Comparison of ENCODE assay signal across 8 cellular contexts in genomic region chr6:158026054-158026900, GRCh38. TPM values are rescaled to one million over a fixed set of nuclear protein-coding genes. Genes with fewer than 3 reads are reported as not detected.
DNase-seq lines count a peak whose midpoint lies in the region; FAIRE-seq and TF ChIP-seq lines count a peak whose summit lies in the region.

No MANE protein-coding gene starts in this region.

- H3K4me3 ChIP-seq in adipocyte (ENCODE audit: low read length) (peak overlapping the region; percentile 33), right atrium auricular region (peak overlapping the region in 1 of 2 donors; percentile 28), smooth muscle cell (no peak overlapping the region)

- TF ChIP-seq CTCF in right atrium auricular region (IDR thresholded peaks at IDR 0.05) = peak; percentile 33 to 73
- TF ChIP-seq CTCF in smooth muscle cell (IDR thresholded peaks at IDR 0.05; ENCODE audit: borderline replicate concordance, insufficient read depth, poor library complexity, severe bottlenecking) = peak; percentile 41

- H3K4me1 ChIP-seq in adipocyte (ENCODE audit: control insufficient read depth, insufficient read depth, low read length) (peaks cover 29% of the 10 kb centered on the region), right atrium auricular region (peaks cover 0 to 40% of the 10 kb centered on the region in 2 donors), smooth muscle cell (ENCODE audit: low read depth) (peaks cover 4% of the 10 kb centered on the region)

- no peaks in the 10 kb centered on the region for H3K79me2 ChIP-seq in smooth muscle cell (ENCODE audit: low read depth)

- no peak for TF ChIP-seq POLR2A in H54 (IDR thresholded peaks at IDR 0.05; ENCODE audit: low read depth, low read length)

- no peak for FAIRE-seq in H54 (lab: Jason Lieb, UNC)

- DNase-seq in GM03348 (ENCODE audit: low spot score) (peak; percentile 88), H54 (ENCODE audit: insufficient read length, low spot score) (peak; percentile 56), M059J (ENCODE audit: low read depth) (peak; percentile 100), SW480 (ENCODE audit: low spot score) (peak; percentile 60), adipocyte (ENCODE audit: low read depth) (peak; percentile 93), right atrium auricular region (ENCODE audit: low spot score) (peak; percentile 96), smooth muscle cell (lab: John Stamatoyannopoulos, UW; ENCODE audit: unreplicated experiment) (peak; percentile 64), retina (no peak)

- no peak overlapping the region for H2AFZ ChIP-seq in smooth muscle cell (ENCODE audit: low read depth)

- no peaks in the 10 kb centered on the region for H4K20me1 ChIP-seq in smooth muscle cell (ENCODE audit: low read depth)

- peak overlapping the region; percentile 83 to 88 for H3K27ac ChIP-seq in right atrium auricular region
- H3K27ac ChIP-seq in smooth muscle cell (ENCODE audit: low read depth) = peak overlapping the region; percentile 96

- H3F3A ChIP-seq in smooth muscle cell (ENCODE audit: low read depth) = peaks cover 3% of the 10 kb centered on the region

- H3K4me2 ChIP-seq in smooth muscle cell = peak overlapping the region; percentile 68

- no peaks in the 10 kb centered on the region for H3K9me3 ChIP-seq in adipocyte (ENCODE audit: control insufficient read depth, low read length)
- no peaks in the 10 kb centered on the region for H3K9me3 ChIP-seq in right atrium auricular region
- no peaks in the 10 kb centered on the region for H3K9me3 ChIP-seq in smooth muscle cell (replicated peaks; ENCODE audit: low read depth)

- H3K27me3 ChIP-seq in adipocyte (replicated peaks; ENCODE audit: control insufficient read depth, insufficient read depth, low read length) = no peaks in the 10 kb centered on the region
- no peaks in the 10 kb centered on the region for H3K27me3 ChIP-seq in right atrium auricular region
- no peaks in the 10 kb centered on the region for H3K27me3 ChIP-seq in smooth muscle cell (ENCODE audit: low read depth)

- WGBS in smooth muscle cell (ENCODE audit: low lambda C conversion rate) = 38% methylated on average over 21 of the region's 21 CpGs

- H3K36me3 ChIP-seq in adipocyte (ENCODE audit: control insufficient read depth, insufficient read depth, low read length, severe bottlenecking) = no peaks in the 10 kb centered on the region
- no peaks in the 10 kb centered on the region for H3K36me3 ChIP-seq in right atrium auricular region
- H3K36me3 ChIP-seq in smooth muscle cell (ENCODE audit: low read depth) = no peaks in the 10 kb centered on the region

- peak overlapping the region; percentile 35 for H3K9ac ChIP-seq in adipocyte (ENCODE audit: low read length)
- peak overlapping the region; percentile 89 for H3K9ac ChIP-seq in smooth muscle cell (ENCODE audit: low read depth)

RNA-seq across cellular contexts. Expression of gene SYNJ2, which starts 44.6 kb away (rescaled TPM):
- 40.3 and 50.4 TPM in 2 replicates for total RNA-seq in M059J (2014; rRNA removed; shearing (Covaris generic))
- total RNA-seq in right atrium auricular region (10 to 100 TPM; 10.1 to 20.0 TPM), smooth muscle cell (6.1 TPM in 2 replicates)
- 6.0 and 11.5 TPM in 2 replicates for polyA plus RNA-seq in smooth muscle cell
